Comparison of ENCODE assay signal across 1 cellular context in genomic region chr14:34634360-34634771, GRCh38.
TF ChIP-seq lines count a peak whose summit lies in the region.

No MANE protein-coding gene starts in this region.

TF ChIP-seq in K562, 482 proteins besides CTCF, POLR2A, EP300 and RAD21 (continued from another document):
- TF ChIP-seq EP400 (IDR thresholded peaks at IDR 0.05) = 0 out of 2 replicates have a peak, but pooled peaks have one; percentile 46
- peak in 1 of 2 experiments; percentile 52; a peak in 1 of 4 replicates for TF ChIP-seq TRIM24 (IDR thresholded peaks at IDR 0.05)
- TF ChIP-seq TCF3 (CRISPR knock-in tag; IDR thresholded peaks at IDR 0.05) = peak; percentile 63
- 0 out of 2 replicates have a peak, but pooled peaks have one; percentile 38 for TF ChIP-seq SMAD4 (CRISPR knock-in tag; conservative IDR thresholded peaks at IDR 0.05)
- 0 out of 2 replicates have a peak, but pooled peaks have one; percentile 48 for TF ChIP-seq ZNF589 (CRISPR knock-in tag; IDR thresholded peaks at IDR 0.05; ENCODE audit: low read depth)
- TF ChIP-seq KDM1A (IDR thresholded peaks at IDR 0.05) = peak; percentile 68 to 86
- peak; percentile 83 for TF ChIP-seq CBFA2T3 (IDR thresholded peaks at IDR 0.05)
TF ChIP-seq in K562: peak in this region for 42; not testable (repeated sequence) for 440.
